ENCODE assay signal across 13 cellular contexts in genomic region chr20:61940976-61941720, GRCh38.
A peak's percentile ranks its signal among the peaks of the same experiment; 100 is the strongest.
DNase-seq lines count a peak whose midpoint lies in the region; ATAC-seq and TF ChIP-seq lines count a peak whose summit lies in the region.
"Had no signal": no experiment of that assay in that cellular context is flagged by ENCODE, and none has a peak within 500 bp of the region (broad histone marks: within the 10 kb centered on the region; RNA-seq: fewer than 3 reads in every experiment).

No MANE protein-coding gene starts in this region.

- peak overlapping the region; percentile 67 for H3K27ac Mint-ChIP-seq in neural crest cell (ENCODE audit: unreplicated experiment)

- no peaks in the 10 kb centered on the region for H3K27me3 Mint-ChIP-seq in neural crest cell (ENCODE audit: low read depth)

- no peak for ATAC-seq in left cardiac atrium
- ATAC-seq in HG03159 (IDR thresholded peaks at IDR 0.05; ENCODE audit: unreplicated experiment), result no peak

- TF ChIP-seq CTCF in neural crest cell (conservative IDR thresholded peaks at IDR 0.05), result no peak
- TF ChIP-seq CTCF in GM20000 (IDR thresholded peaks at IDR 0.05; ENCODE audit: extremely low read depth, missing control alignments), result no peak

- no peaks in the 10 kb centered on the region for H3K4me1 Mint-ChIP-seq in neural crest cell

- intact Hi-C loops in left cardiac atrium (cut with DNase I), result no loop called here

- no peaks in the 10 kb centered on the region for H3K36me3 Mint-ChIP-seq in neural crest cell (ENCODE audit: low read depth)

- H3K4me3 Mint-ChIP-seq in neural crest cell, result no peak overlapping the region

- DNase-seq in activated effector memory CD4-positive, alpha-beta T cell treated with anti-CD3 and anti-CD28 coated beads, Interleukin-2, amount 50 U/mL, for 16 hours, result peak; percentile 48
- DNase-seq in activated effector memory CD4-positive, alpha-beta T cell treated with Interleukin-2 at 50 U/mL for 16 hours, result no peak
- DNase-seq in left cardiac atrium (peak; percentile 19), neural crest cell (ENCODE audit: low read depth, low spot score) (no peak), GM20000 (ENCODE audit: low spot score) (no peak), hypothalamus (lab: John Stamatoyannopoulos, UW) (no peak), HuH-7.5 (ENCODE audit: low spot score) (no peak)
- DNase-seq: 8988T, DMS 273 treated with DMSO at 0.1 percent for 48 hours, IMR-90, NCI-H2029, NCI-H510A treated with DMSO at 0.1 percent for 48 hours had no signal

- no peaks in the 10 kb centered on the region for H3K9me3 Mint-ChIP-seq in neural crest cell

Comparison
In these comparisons a context has a peak if more than half of its experiments do, and no peak if none do; other contexts are left out.
1. DNase-seq: peak in activated effector memory CD4-positive, alpha-beta T cell treated with anti-CD3 and anti-CD28 coated beads, Interleukin-2, amount 50 U/mL, for 16 hours (single experiment) and left cardiac atrium (single experiment); none in activated effector memory CD4-positive, alpha-beta T cell treated with Interleukin-2 at 50 U/mL for 16 hours (single experiment), neural crest cell (single experiment), GM20000 (single experiment), hypothalamus (0 of 51) and HuH-7.5 (single experiment).